Comparison of ENCODE assay signal across 8 cellular contexts in genomic region chr6:106098383-106099234, GRCh38. TPM values are rescaled to one million over a fixed set of nuclear protein-coding genes. Genes with fewer than 3 reads are reported as not detected.
DNase-seq lines count a peak whose midpoint lies in the region; ATAC-seq and TF ChIP-seq lines count a peak whose summit lies in the region.

No MANE protein-coding gene starts in this region.

- no peaks in the 10 kb centered on the region for H3K9me3 Mint-ChIP-seq in CD8-positive, alpha-beta memory T cell
- H3K9me3 Mint-ChIP-seq in activated naive CD8-positive, alpha-beta T cell treated with anti-CD3 and anti-CD28 coated beads for 36 hours: peaks cover 2% of the 10 kb centered on the region

- peak overlapping the region; percentile 81 to 98 (median 95) for H3K27ac Mint-ChIP-seq in CD8-positive, alpha-beta memory T cell
- H3K27ac Mint-ChIP-seq in activated naive CD8-positive, alpha-beta T cell treated with anti-CD3 and anti-CD28 coated beads for 36 hours: peak overlapping the region; percentile 94

- no peaks in the 10 kb centered on the region for H3K27me3 Mint-ChIP-seq in CD8-positive, alpha-beta memory T cell
- H3K27me3 Mint-ChIP-seq in activated naive CD8-positive, alpha-beta T cell treated with anti-CD3 and anti-CD28 coated beads for 36 hours: peaks cover 40% of the 10 kb centered on the region

- H3K4me1 Mint-ChIP-seq in CD8-positive, alpha-beta memory T cell: peaks cover 70 to 94% (median 91%) of the 10 kb centered on the region in 3 donors
- peaks cover 83% of the 10 kb centered on the region for H3K4me1 Mint-ChIP-seq in activated naive CD8-positive, alpha-beta T cell treated with anti-CD3 and anti-CD28 coated beads for 36 hours

- peaks cover 12 to 54% (median 41%) of the 10 kb centered on the region in 3 donors for H3K36me3 Mint-ChIP-seq in CD8-positive, alpha-beta memory T cell
- H3K36me3 Mint-ChIP-seq in activated naive CD8-positive, alpha-beta T cell treated with anti-CD3 and anti-CD28 coated beads for 36 hours: peaks cover 19% of the 10 kb centered on the region

- H3K4me3 ChIP-seq in CD8-positive, alpha-beta memory T cell (ENCODE audit: low read length): peak overlapping the region; percentile 75
- H3K4me3 ChIP-seq in HFF-Myc (replicated peaks; ENCODE audit: low read depth, low read length) (peak overlapping the region; percentile 48), SJSA1 (peak overlapping the region; percentile 36)

- H3K9me3 ChIP-seq in CD8-positive, alpha-beta memory T cell (ENCODE audit: low read length): no peaks in the 10 kb centered on the region
- H3K9me3 ChIP-seq in SJSA1 (replicated peaks): no peaks in the 10 kb centered on the region

- CTCF ChIA-PET in CD8-positive, alpha-beta memory T cell (lab: Charles Lee): interaction anchor here (1.1 to 5.7 kb wide), 9 partner anchors 11 to 125 kb away, joined by 3 to 34 read pairs (median 5); partner anchors contain the start of gene PRDM1

- DNase-seq in CD8-positive, alpha-beta memory T cell: peak; percentile 55 to 83 (median 68)
- DNase-seq in HFF-Myc (ENCODE audit: extremely low read depth, low read depth) (no peak), SJSA1 (ENCODE audit: low read depth in 1 of 2, low spot score in 2 of 2) (peak in 1 of 2 experiments; percentile 52), iris pigment epithelial cell (ENCODE audit: low read depth) (peak; percentile 75)
- DNase-seq in activated naive CD8-positive, alpha-beta T cell treated with anti-CD3 and anti-CD28 coated beads for 36 hours: peak; percentile 85
- peak; percentile 53 for DNase-seq in stimulated activated CD8-positive, alpha-beta memory T cell treated with anti-CD3 and anti-CD28 coated beads, Interleukin-12 subunit alpha, Interleukin-12 subunit beta, amount 100 ng/mL, for 1 hour (ENCODE audit: low read depth)

- ATAC-seq in GM19452 (IDR thresholded peaks at IDR 0.05; ENCODE audit: unreplicated experiment) (no peak), GM18519 (IDR thresholded peaks at IDR 0.05; ENCODE audit: low FRiP score, unreplicated experiment) (no peak)

- TF ChIP-seq CTCF in HFF-Myc (IDR thresholded peaks at IDR 0.05; ENCODE audit: low read depth, low read length, missing control alignments): no peak

- no peaks in the 10 kb centered on the region for H3K27me3 ChIP-seq in CD8-positive, alpha-beta memory T cell (ENCODE audit: insufficient read depth, low read length, poor library complexity, severe bottlenecking)
- no peaks in the 10 kb centered on the region for H3K27me3 ChIP-seq in SJSA1 (replicated peaks)

- peak overlapping the region; percentile 76 for H3K27ac ChIP-seq in CD8-positive, alpha-beta memory T cell (ENCODE audit: low read depth, low read length)
- peak overlapping the region; percentile 46 for H3K27ac ChIP-seq in SJSA1

- POLR2A ChIA-PET in CD8-positive, alpha-beta memory T cell (lab: Charles Lee): interaction anchor here (0.6 to 3.2 kb wide), 15 partner anchors 9 to 105 kb away, joined by 3 to 22 read pairs (median 4); partner anchors contain the start of gene PRDM1

- H3K4me3 Mint-ChIP-seq in CD8-positive, alpha-beta memory T cell: peak overlapping the region; percentile 92 to 100 (median 96)
- peak overlapping the region; percentile 86 for H3K4me3 Mint-ChIP-seq in activated naive CD8-positive, alpha-beta T cell treated with anti-CD3 and anti-CD28 coated beads for 36 hours

- H3K36me3 ChIP-seq in CD8-positive, alpha-beta memory T cell (ENCODE audit: insufficient read depth, low read length): peaks cover 7% of the 10 kb centered on the region
- H3K36me3 ChIP-seq in SJSA1: peaks cover 3% of the 10 kb centered on the region; the same call in 1 of the 2 replicates

- H3K4me1 ChIP-seq in CD8-positive, alpha-beta memory T cell (ENCODE audit: insufficient read depth, low read length): peaks cover 64% of the 10 kb centered on the region
- peaks cover 17% of the 10 kb centered on the region for H3K4me1 ChIP-seq in SJSA1 (replicated peaks)

RNA-seq across cellular contexts. Expression of gene PRDM1, which starts 12.5 kb away (rescaled TPM):
- total RNA-seq in CD8-positive, alpha-beta memory T cell: 10 to 100 TPM; 88.2 to 90.7 TPM
- polyA plus RNA-seq in CD8-positive, alpha-beta memory T cell: 79.8 TPM
- 0.84 and 1.3 TPM in 2 replicates for total RNA-seq in SJSA1 (2014; rRNA removed; shearing (Covaris generic))
- 10 to 100 TPM; 13.1 to 13.4 TPM for total RNA-seq in activated naive CD8-positive, alpha-beta T cell treated with anti-CD3 and anti-CD28 coated beads for 36 hours

Comparison
In these comparisons a context has a peak if more than half of its experiments do, and no peak if none do; other contexts are left out.
1. RNA of gene PRDM1, which starts 12.5 kb away (total RNA-seq): 88.2 to 90.7 TPM in CD8-positive, alpha-beta memory T cell; 13.1 to 13.4 TPM in activated naive CD8-positive, alpha-beta T cell treated with anti-CD3 and anti-CD28 coated beads for 36 hours and 0.84 to 1.3 TPM in SJSA1; every median in the first group is over 4 times any median in the second.
2. Peak in every context shown above with its lines, with median percentiles within 50 percentile points of each other: H3K4me3 ChIP-seq.